ENCODE assay signal across 8 cellular contexts in genomic region chr20:33811763-33812672, GRCh38. TPM values are rescaled to one million over a fixed set of nuclear protein-coding genes. Genes with fewer than 3 reads are reported as not detected.
DNase-seq lines count a peak whose midpoint lies in the region; ATAC-seq, FAIRE-seq and TF ChIP-seq lines count a peak whose summit lies in the region.

No MANE protein-coding gene starts in this region.

- peak overlapping the region; percentile 64 for H3K27ac ChIP-seq in CD4-positive, CD25-positive, alpha-beta regulatory T cell (ENCODE audit: insufficient read depth, low read length, poor library complexity, severe bottlenecking)

- peaks cover 40% of the 10 kb centered on the region for H3K4me1 ChIP-seq in CD4-positive, CD25-positive, alpha-beta regulatory T cell (ENCODE audit: control insufficient read depth, insufficient read depth, low read length, poor library complexity, severe bottlenecking)
- no peaks in the 10 kb centered on the region for H3K4me1 ChIP-seq in NT2/D1 (ENCODE audit: insufficient read depth, insufficient read length)

- no peak for TF ChIP-seq POLR2A in H54 (IDR thresholded peaks at IDR 0.05; ENCODE audit: low read depth, low read length)

- DNase-seq in CD4-positive, CD25-positive, alpha-beta regulatory T cell: peak; percentile 5 to 42 (median 13)
- DNase-seq in H54 (ENCODE audit: insufficient read length, low spot score): peak; percentile 88
- no peak for DNase-seq in NT2/D1 (ENCODE audit: low read depth, low spot score)
- peak; percentile 20 for DNase-seq in activated T-helper 9 cell treated with anti-CD3 and anti-CD28 coated beads, Interleukin-2, amount 50 U/mL, for 16 hours (ENCODE audit: low read depth)
- DNase-seq in glomerular visceral epithelial cell (ENCODE audit: extremely low spot score): peak; percentile 71
- DNase-seq in osteocyte (ENCODE audit: extremely low spot score, unreplicated experiment): no peak
- DNase-seq in central memory CD4-positive, alpha-beta T cell: no peak
- DNase-seq in NCI-H2107 treated with DMSO at 0.1 percent for 48 hours (lab: John Stamatoyannopoulos, UW; ENCODE audit: unreplicated experiment): no peak

- peak overlapping the region; percentile 87 for H3K4me3 ChIP-seq in CD4-positive, CD25-positive, alpha-beta regulatory T cell (ENCODE audit: low read depth, low read length)
- H3K4me3 ChIP-seq in NT2/D1 (ENCODE audit: insufficient read length, low read depth): peak overlapping the region; percentile 84

- no peaks in the 10 kb centered on the region for H3K9me3 Mint-ChIP-seq in CD4-positive, CD25-positive, alpha-beta regulatory T cell
- no peaks in the 10 kb centered on the region for H3K9me3 Mint-ChIP-seq in osteocyte (ENCODE audit: unreplicated experiment)

- no peak for TF ChIP-seq CTCF in osteocyte (IDR thresholded peaks at IDR 0.05)

- H3K4me1 Mint-ChIP-seq in CD4-positive, CD25-positive, alpha-beta regulatory T cell: peaks cover 5 to 59% (median 40%) of the 10 kb centered on the region in 4 donors
- H3K4me1 Mint-ChIP-seq in osteocyte (ENCODE audit: unreplicated experiment): peaks cover 32% of the 10 kb centered on the region

- peak overlapping the region; percentile 97 for H3K9ac ChIP-seq in NT2/D1 (ENCODE audit: insufficient read length, low read depth)

- no peaks in the 10 kb centered on the region for H3K27me3 Mint-ChIP-seq in CD4-positive, CD25-positive, alpha-beta regulatory T cell
- H3K27me3 Mint-ChIP-seq in osteocyte (ENCODE audit: unreplicated experiment): no peaks in the 10 kb centered on the region

- ATAC-seq in CD4-positive, CD25-positive, alpha-beta regulatory T cell (ENCODE audit: low read depth in 2 of 2): no peak

- peaks cover 13% of the 10 kb centered on the region for H3K36me3 Mint-ChIP-seq in CD4-positive, CD25-positive, alpha-beta regulatory T cell
- peaks cover 8% of the 10 kb centered on the region for H3K36me3 Mint-ChIP-seq in osteocyte (ENCODE audit: unreplicated experiment)

- FAIRE-seq in H54 (lab: Jason Lieb, UNC): peak; percentile 11

- no peaks in the 10 kb centered on the region for H3K9me3 ChIP-seq in CD4-positive, CD25-positive, alpha-beta regulatory T cell (ENCODE audit: control insufficient read depth in 2 of 2, low read length in 2 of 2)
- no peaks in the 10 kb centered on the region for H3K9me3 ChIP-seq in NT2/D1 (ENCODE audit: insufficient read depth, low read length)

- no peaks in the 10 kb centered on the region for H3K27me3 ChIP-seq in CD4-positive, CD25-positive, alpha-beta regulatory T cell (ENCODE audit: control insufficient read depth, insufficient read depth, low read length)
- H3K27me3 ChIP-seq in NT2/D1 (ENCODE audit: insufficient read depth, insufficient read length): no peaks in the 10 kb centered on the region

- H3K4me3 Mint-ChIP-seq in CD4-positive, CD25-positive, alpha-beta regulatory T cell: peak overlapping the region; percentile 90 to 100 (median 94)
- peak overlapping the region; percentile 99 for H3K4me3 Mint-ChIP-seq in osteocyte (ENCODE audit: unreplicated experiment)

- peaks cover 3% of the 10 kb centered on the region for H3K36me3 ChIP-seq in CD4-positive, CD25-positive, alpha-beta regulatory T cell (ENCODE audit: control insufficient read depth, insufficient read depth, low read length)
- peaks cover 26% of the 10 kb centered on the region for H3K36me3 ChIP-seq in NT2/D1 (ENCODE audit: insufficient read depth, insufficient read length, low read length)

- H3K27ac Mint-ChIP-seq in CD4-positive, CD25-positive, alpha-beta regulatory T cell: peak overlapping the region; percentile 88 to 95 (median 90)
- H3K27ac Mint-ChIP-seq in osteocyte (ENCODE audit: unreplicated experiment): peak overlapping the region; percentile 95

RNA-seq across cellular contexts. Expression of gene CHMP4B, which starts 0.9 kb away (rescaled TPM):
- total RNA-seq in CD4-positive, CD25-positive, alpha-beta regulatory T cell: 49.0 TPM
- 1 to 10 TPM; 3.1 to 6.0 (median 4.2) TPM for polyA plus RNA-seq in CD4-positive, CD25-positive, alpha-beta regulatory T cell
- 87.5 and 92.5 TPM in 2 replicates for total RNA-seq in osteocyte

Comparison
In these comparisons a context has a peak if more than half of its experiments do, and no peak if none do; other contexts are left out.
1. DNase-seq: peak in CD4-positive, CD25-positive, alpha-beta regulatory T cell (3 of 3), H54 (single experiment), activated T-helper 9 cell treated with anti-CD3 and anti-CD28 coated beads, Interleukin-2, amount 50 U/mL, for 16 hours (single experiment) and glomerular visceral epithelial cell (single experiment); none in NT2/D1 (single experiment), osteocyte (single experiment), central memory CD4-positive, alpha-beta T cell (single experiment) and NCI-H2107 treated with DMSO at 0.1 percent for 48 hours (single experiment).